In the genomic region with DNA sequence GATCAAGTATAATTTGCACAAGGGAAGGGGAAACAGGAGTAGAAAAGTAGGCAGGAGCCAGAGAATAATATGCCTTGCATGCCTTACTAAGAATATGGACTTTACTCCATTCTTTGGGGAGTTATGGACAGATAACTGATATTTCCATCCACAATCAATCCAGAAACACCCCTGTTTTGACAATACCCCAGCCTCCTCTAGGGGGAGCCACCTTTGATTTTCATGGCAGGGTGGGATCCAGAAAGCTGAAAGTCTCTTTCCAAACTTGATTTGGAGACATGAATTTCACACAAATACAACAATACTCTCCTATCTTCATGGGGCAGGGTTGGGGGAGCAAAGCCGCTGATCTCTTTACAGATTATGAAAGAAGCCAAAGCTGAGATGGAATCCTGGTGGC, we compare ENCODE assay signal across 13 cellular contexts.
DNase-seq lines count a peak whose midpoint lies in the region; ATAC-seq and TF ChIP-seq lines count a peak whose summit lies in the region.
"Had no signal": no experiment of that assay in that cellular context is flagged by ENCODE, and none has a peak within 500 bp of the region (broad histone marks: within the 10 kb centered on the region; RNA-seq: fewer than 3 reads in every experiment).

No MANE protein-coding gene starts in this region.

- peak; percentile 1 for DNase-seq in activated CD8-positive, alpha-beta T cell treated with anti-CD3 and anti-CD28 coated beads for 36 hours
- DNase-seq in activated CD8-positive, alpha-beta T cell treated with anti-CD3 and anti-CD28 coated beads, Interleukin-2, amount 10 ng/mL, durations not matched to agents 7 days and 5 days = no peak
- DNase-seq in NB4 (ENCODE audit: low read depth) (peak; percentile 4), endothelial cell (ENCODE audit: low spot score) (peak; percentile 54), type B pancreatic cell (ENCODE audit: extremely low spot score, unreplicated experiment) (no peak), AG08395 (ENCODE audit: low spot score) (no peak), NCI-H2107 treated with DMSO at 0.1 percent for 48 hours (lab: John Stamatoyannopoulos, UW; ENCODE audit: unreplicated experiment) (no peak), nucleus accumbens (lab: John Stamatoyannopoulos, UW) (no peak)
- DNase-seq: activated CD4-positive, alpha-beta T cell treated with anti-CD3 and anti-CD28 coated beads, Interleukin-2, amount 50 U/mL, for 1 hour; kidney; NCI-H2227 treated with DMSO at 0.1 percent for 48 hours; stimulated activated CD4-positive, alpha-beta T cell treated with anti-CD3 and anti-CD28 coated beads, Interleukin-1b, Interleukin-23, amount 100 ng/mL, for 48 hours; transverse colon had no signal

- no peak for ATAC-seq in activated CD8-positive, alpha-beta T cell treated with anti-CD3 and anti-CD28 coated beads for 36 hours
- ATAC-seq in activated CD8-positive, alpha-beta T cell treated with anti-CD3 and anti-CD28 coated beads, Interleukin-2, amount 10 ng/mL, durations not matched to agents 7 days and 5 days = no peak

- H3K4me3 Mint-ChIP-seq in activated CD8-positive, alpha-beta T cell treated with anti-CD3 and anti-CD28 coated beads for 36 hours = no peak overlapping the region
- no peak overlapping the region for H3K4me3 Mint-ChIP-seq in activated CD8-positive, alpha-beta T cell treated with anti-CD3 and anti-CD28 coated beads, Interleukin-2, amount 10 ng/mL, durations not matched to agents 7 days and 5 days
- no peak overlapping the region for H3K4me3 Mint-ChIP-seq in endothelial cell (ENCODE audit: unreplicated experiment)
- H3K4me3 Mint-ChIP-seq in type B pancreatic cell = no peak overlapping the region

- H3K4me1 Mint-ChIP-seq in activated CD8-positive, alpha-beta T cell treated with anti-CD3 and anti-CD28 coated beads for 36 hours (ENCODE audit: low read depth) = no peaks in the 10 kb centered on the region
- no peaks in the 10 kb centered on the region for H3K4me1 Mint-ChIP-seq in activated CD8-positive, alpha-beta T cell treated with anti-CD3 and anti-CD28 coated beads, Interleukin-2, amount 10 ng/mL, durations not matched to agents 7 days and 5 days (ENCODE audit: low read depth)
- H3K4me1 Mint-ChIP-seq in endothelial cell (ENCODE audit: unreplicated experiment) (no peaks in the 10 kb centered on the region), type B pancreatic cell (ENCODE audit: unreplicated experiment) (no peaks in the 10 kb centered on the region)

- no peak overlapping the region for H3K4me3 ChIP-seq in NB4 (ENCODE audit: low read depth, low read length)
- H3K4me3 ChIP-seq: transverse colon had no signal

- no peaks in the 10 kb centered on the region for H3K27me3 Mint-ChIP-seq in activated CD8-positive, alpha-beta T cell treated with anti-CD3 and anti-CD28 coated beads for 36 hours
- no peaks in the 10 kb centered on the region for H3K27me3 Mint-ChIP-seq in activated CD8-positive, alpha-beta T cell treated with anti-CD3 and anti-CD28 coated beads, Interleukin-2, amount 10 ng/mL, durations not matched to agents 7 days and 5 days (ENCODE audit: low read depth)
- no peaks in the 10 kb centered on the region for H3K27me3 Mint-ChIP-seq in endothelial cell (ENCODE audit: unreplicated experiment)
- peaks cover 16% of the 10 kb centered on the region for H3K27me3 Mint-ChIP-seq in type B pancreatic cell

- POLR2A ChIA-PET in activated CD8-positive, alpha-beta T cell treated with anti-CD3 and anti-CD28 coated beads for 36 hours (lab: Charles Lee) = no interaction called here
- POLR2A ChIA-PET in activated CD8-positive, alpha-beta T cell treated with anti-CD3 and anti-CD28 coated beads, Interleukin-2, amount 10 ng/mL, durations not matched to agents 7 days and 5 days (lab: Charles Lee) = no interaction called here

- intact Hi-C loops in activated CD8-positive, alpha-beta T cell treated with anti-CD3 and anti-CD28 coated beads for 36 hours (cut with micrococcal nuclease) = no loop called here

- H3K27ac Mint-ChIP-seq in activated CD8-positive, alpha-beta T cell treated with anti-CD3 and anti-CD28 coated beads for 36 hours = no peak overlapping the region
- H3K27ac Mint-ChIP-seq in activated CD8-positive, alpha-beta T cell treated with anti-CD3 and anti-CD28 coated beads, Interleukin-2, amount 10 ng/mL, durations not matched to agents 7 days and 5 days = no peak overlapping the region
- no peak overlapping the region for H3K27ac Mint-ChIP-seq in endothelial cell (ENCODE audit: unreplicated experiment)
- H3K27ac Mint-ChIP-seq in type B pancreatic cell = no peak overlapping the region

- CTCF ChIA-PET in activated CD8-positive, alpha-beta T cell treated with anti-CD3 and anti-CD28 coated beads for 36 hours (lab: Charles Lee) = no interaction called here
- CTCF ChIA-PET in activated CD8-positive, alpha-beta T cell treated with anti-CD3 and anti-CD28 coated beads, Interleukin-2, amount 10 ng/mL, durations not matched to agents 7 days and 5 days (lab: Charles Lee) = no interaction called here

- H3K9me3 Mint-ChIP-seq in activated CD8-positive, alpha-beta T cell treated with anti-CD3 and anti-CD28 coated beads for 36 hours = peaks cover 17% of the 10 kb centered on the region
- peaks cover 5% of the 10 kb centered on the region for H3K9me3 Mint-ChIP-seq in activated CD8-positive, alpha-beta T cell treated with anti-CD3 and anti-CD28 coated beads, Interleukin-2, amount 10 ng/mL, durations not matched to agents 7 days and 5 days (ENCODE audit: insufficient read depth)
- H3K9me3 Mint-ChIP-seq in endothelial cell (ENCODE audit: unreplicated experiment) (no peaks in the 10 kb centered on the region), type B pancreatic cell (no peaks in the 10 kb centered on the region)

- H3K36me3 Mint-ChIP-seq in activated CD8-positive, alpha-beta T cell treated with anti-CD3 and anti-CD28 coated beads for 36 hours (ENCODE audit: low read depth) = no peaks in the 10 kb centered on the region
- no peaks in the 10 kb centered on the region for H3K36me3 Mint-ChIP-seq in activated CD8-positive, alpha-beta T cell treated with anti-CD3 and anti-CD28 coated beads, Interleukin-2, amount 10 ng/mL, durations not matched to agents 7 days and 5 days (ENCODE audit: low read depth)
- H3K36me3 Mint-ChIP-seq in endothelial cell (ENCODE audit: low read depth, unreplicated experiment) (no peaks in the 10 kb centered on the region), type B pancreatic cell (no peaks in the 10 kb centered on the region)

- TF ChIP-seq POLR2A in NB4 (IDR thresholded peaks at IDR 0.05; ENCODE audit: extremely low read depth, insufficient read length) = no peak

- TF ChIP-seq CTCF in activated CD8-positive, alpha-beta T cell treated with anti-CD3 and anti-CD28 coated beads for 36 hours (IDR thresholded peaks at IDR 0.05) = no peak
- peak; percentile 79 for TF ChIP-seq CTCF in NB4 (IDR thresholded peaks at IDR 0.05; ENCODE audit: low read depth, low read length)
- TF ChIP-seq CTCF in endothelial cell (IDR thresholded peaks at IDR 0.05; ENCODE audit: unreplicated experiment) = peak; percentile 74
- peak; percentile 61 for TF ChIP-seq CTCF in type B pancreatic cell (conservative IDR thresholded peaks at IDR 0.05)

Comparison
In these comparisons a context has a peak if more than half of its experiments do, and no peak if none do; other contexts are left out.
1. DNase-seq: peak in activated CD8-positive, alpha-beta T cell treated with anti-CD3 and anti-CD28 coated beads for 36 hours (single experiment), NB4 (single experiment) and endothelial cell (single experiment); none in activated CD8-positive, alpha-beta T cell treated with anti-CD3 and anti-CD28 coated beads, Interleukin-2, amount 10 ng/mL, durations not matched to agents 7 days and 5 days (single experiment), type B pancreatic cell (single experiment), AG08395 (single experiment), NCI-H2107 treated with DMSO at 0.1 percent for 48 hours (single experiment) and nucleus accumbens (0 of 56).